In genomic region chr19:39970674-39971379, GRCh38 we compare ENCODE assay signal across 8 cellular contexts. TPM values are rescaled to one million over a fixed set of nuclear protein-coding genes. Genes with fewer than 3 reads are reported as not detected.
DNase-seq lines count a peak whose midpoint lies in the region; ATAC-seq, FAIRE-seq and TF ChIP-seq lines count a peak whose summit lies in the region.

Gene PSMC4, plus strand, starts transcription at chr19:39971165. Its CDS starts 38 bp downstream, at chr19:39971203.

- ATAC-seq in GM19025 (IDR thresholded peaks at IDR 0.05; ENCODE audit: low read depth, unreplicated experiment) (peak; percentile 97), HG03354 (IDR thresholded peaks at IDR 0.05; ENCODE audit: poor library complexity, severe bottlenecking, unreplicated experiment) (peak; percentile 95)

- H3K4me3 ChIP-seq in AG10803 (ENCODE audit: low read length), result peak within 1 kb of the TSS; percentile 91
- H3K4me3 ChIP-seq in keratinocyte (ENCODE audit: control insufficient read depth in 2 of 3, extremely low read depth in 1 of 3, insufficient read depth in 2 of 3, low read depth in 1 of 3, low read length in 3 of 3), result peak within 1 kb of the TSS; percentile 80 to 93 (median 90)

- peaks cover 22 to 31% of the 10 kb centered on the region in 2 experiments for H3K36me3 ChIP-seq in keratinocyte (ENCODE audit: control insufficient read depth in 2 of 2, extremely low read depth in 1 of 2, insufficient read depth in 2 of 2, low read length in 2 of 2)

- H3K9me1 ChIP-seq in keratinocyte (ENCODE audit: control insufficient read depth, extremely low read depth, insufficient read depth, low read length), result no peaks in the 10 kb centered on the region

- H4K20me1 ChIP-seq in keratinocyte (ENCODE audit: control insufficient read depth, extremely low read depth, insufficient read depth, low read length), result no peaks in the 10 kb centered on the region

- FAIRE-seq in keratinocyte (lab: Jason Lieb, UNC), result peak; percentile 95

- dilution Hi-C loops in keratinocyte (cut with MboI; ENCODE audit: extremely low pct_ligation_motif_present, low sequenced_read_pairs), result no loop called here

- DNase-seq in AG10803 (ENCODE audit: low read depth) (peak; percentile 99), NCI-H446 treated with DMSO at 0.1 percent for 48 hours (lab: John Stamatoyannopoulos, UW) (peak; percentile 98), cerebellum (ENCODE audit: low spot score) (peak; percentile 99), keratinocyte (ENCODE audit: low read depth, low spot score) (peak; percentile 97)
- peak; percentile 98 for DNase-seq in activated CD4-positive, CD25-positive, alpha-beta regulatory T cell treated with anti-CD3 and anti-CD28 coated beads, Interleukin-2, amount 50 U/mL, for 72 hours
- DNase-seq in stimulated activated CD4-positive, alpha-beta T cell treated with anti-CD3 and anti-CD28 coated beads, Interleukin-15, amount 100 ng/mL, for 24 hours, result peak; percentile 99

- no peaks in the 10 kb centered on the region for H3K9me3 ChIP-seq in keratinocyte (ENCODE audit: control insufficient read depth, low read depth, low read length)

- peak within 1 kb of the TSS; percentile 94 for H2AFZ ChIP-seq in keratinocyte (ENCODE audit: control insufficient read depth, low read length)

- peak within 1 kb of the TSS; percentile 92 for H3K27ac ChIP-seq in keratinocyte (ENCODE audit: control insufficient read depth, insufficient read depth, low read length)

- H3K27me3 ChIP-seq in keratinocyte (ENCODE audit: control insufficient read depth, extremely low read depth, insufficient read depth, low read length), result no peaks in the 10 kb centered on the region

- peaks cover 34% of the 10 kb centered on the region for H3K79me2 ChIP-seq in keratinocyte (ENCODE audit: control insufficient read depth, insufficient read depth, low read length)

- peaks cover 17% of the 10 kb centered on the region for H3K4me1 ChIP-seq in keratinocyte (ENCODE audit: control insufficient read depth, extremely low read depth, insufficient read depth, low read length)

- TF ChIP-seq CTCF in AG10803 (conservative IDR thresholded peaks at IDR 0.05; ENCODE audit: low read length) (peak; percentile 70), keratinocyte (optimal IDR thresholded peaks at IDR 0.05 in 1 of 3, IDR thresholded peaks at IDR 0.05 in 1 of 3, conservative IDR thresholded peaks at IDR 0.05 in 1 of 3; ENCODE audit: extremely low read depth in 1 of 3, insufficient read depth in 2 of 3, low read length in 3 of 3) (peak; percentile 69 to 96 (median 93))

- H3K9ac ChIP-seq in keratinocyte (ENCODE audit: control insufficient read depth, extremely low read depth, insufficient read depth, low read length), result peak within 1 kb of the TSS; percentile 97

- peak within 1 kb of the TSS; percentile 99 for H3K4me2 ChIP-seq in keratinocyte (ENCODE audit: control insufficient read depth, extremely low read depth, insufficient read depth, low read depth, low read length)

RNA-seq across cellular contexts. Expression of gene PSMC4, which starts in this region (rescaled TPM):
- total RNA-seq in cerebellum, result 52.6 TPM
- polyA plus RNA-seq in keratinocyte, result 48.2 to 107 TPM (median 74.1 TPM) in 3 replicates
- 52.6 TPM for polyA plus RNA-seq in keratinocyte (2011; ENCODE audit: low read depth)
- 74.4 and 76.9 TPM in 2 replicates for polyA plus RNA-seq in keratinocyte (2011; cell fraction: cytosol; rRNA removed)
- polyA plus RNA-seq in keratinocyte (2011; cell fraction: nucleus; rRNA removed), result 99.1 and 108 TPM in 2 replicates
- 88.7 and 110 TPM in 2 replicates for polyA plus RNA-seq in keratinocyte (2012; ENCODE audit: low replicate concordance)
- polyA minus RNA-seq in keratinocyte, result 37.8 to 155 TPM (median 59.0 TPM) in 3 replicates
- 63.1 TPM for polyA minus RNA-seq in keratinocyte (2011; cell fraction: cytosol; rRNA and poly(A)+ RNA removed)
- 30.9 and 32.5 TPM in 2 replicates for polyA minus RNA-seq in keratinocyte (2011; cell fraction: nucleus; rRNA and poly(A)+ RNA removed)

Comparison
In these comparisons a context has a peak if more than half of its experiments do, and no peak if none do; other contexts are left out.
1. Peak in every context shown above with its lines: DNase-seq, ATAC-seq, H3K4me3 ChIP-seq and H3K27ac ChIP-seq.